In genomic region chr22:38731703-38732161, GRCh38 we compare ENCODE assay signal across 1 cellular context.
TF ChIP-seq lines count a peak whose summit lies in the region.

No MANE protein-coding gene starts in this region.

TF ChIP-seq in GM12878, 131 proteins besides CTCF, POLR2A, EP300 and RAD21:
- no peak for TF ChIP-seq EED (IDR thresholded peaks at IDR 0.05; ENCODE audit: low read depth)
- TF ChIP-seq POLR2AphosphoS2 (IDR thresholded peaks at IDR 0.05; ENCODE audit: low read depth, low read length) = 0 out of 2 replicates have a peak, but pooled peaks have one; percentile 58
- TF ChIP-seq PAX5 (IDR thresholded peaks at IDR 0.05; ENCODE audit: borderline replicate concordance, low read depth, low read length) = no peak
- no peak for TF ChIP-seq RUNX3 (IDR thresholded peaks at IDR 0.05; ENCODE audit: low read length)
- TF ChIP-seq RBBP5 (conservative IDR thresholded peaks at IDR 0.05) = no peak
- TF ChIP-seq POLR2AphosphoS5 (IDR thresholded peaks at IDR 0.05; ENCODE audit: low read length) = peak; percentile 56; the same call in 1 of the 2 replicates
- no peak for TF ChIP-seq ZNF274 (IDR thresholded peaks at IDR 0.05; ENCODE audit: insufficient read depth, insufficient read length)
- TF ChIP-seq RFX5 (IDR thresholded peaks at IDR 0.05; ENCODE audit: low read depth, low read length) = no peak
TF ChIP-seq in GM12878: peak in this region for 2.
